ENCODE assay signal across 13 cellular contexts in the genomic region with DNA sequence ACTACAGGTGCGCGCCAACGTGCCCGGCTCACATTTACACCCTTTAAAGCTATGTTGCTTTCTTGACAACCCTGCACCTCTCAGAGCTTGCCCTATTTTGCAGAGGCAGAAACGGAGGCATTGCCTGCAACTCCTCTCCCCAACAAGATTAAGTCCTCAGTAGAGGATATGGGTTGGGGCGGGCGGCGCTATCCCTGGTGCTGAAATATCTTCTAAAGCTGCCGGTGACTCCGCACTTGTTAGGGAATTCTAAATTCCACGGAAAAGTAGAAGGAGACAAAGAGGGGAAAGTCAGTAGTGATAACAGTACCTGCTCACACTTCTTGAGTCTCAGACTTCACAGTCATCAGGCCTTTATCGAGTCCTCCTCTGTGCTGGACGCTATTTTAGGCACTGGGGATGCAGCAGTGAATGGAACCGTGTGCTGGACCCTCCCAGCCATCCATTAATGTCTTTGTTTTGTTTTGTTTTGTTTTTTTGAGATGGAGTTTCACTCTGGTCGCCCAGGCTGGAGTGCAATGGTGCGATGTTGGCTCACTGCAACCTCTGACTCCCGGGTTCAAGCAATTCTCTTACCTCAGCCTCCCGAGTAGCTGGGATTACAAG. TPM values are rescaled to one million over a fixed set of nuclear protein-coding genes. Genes with fewer than 3 reads are reported as not detected.
DNase-seq lines count a peak whose midpoint lies in the region; ATAC-seq, FAIRE-seq and TF ChIP-seq lines count a peak whose summit lies in the region.
"Had no signal": no experiment of that assay in that cellular context is flagged by ENCODE, and none has a peak within 500 bp of the region (broad histone marks: within the 10 kb centered on the region; RNA-seq: fewer than 3 reads in every experiment).

No MANE protein-coding gene starts in this region.

- H3K4me1 ChIP-seq in GM12878 (ENCODE audit: control insufficient read depth, insufficient read depth, low read length), result peaks cover 23% of the 10 kb centered on the region
- H3K4me1 ChIP-seq: psoas muscle, SJSA1 had no signal

- H3K4me3 ChIP-seq in MG63 (no peak overlapping the region), GM12878 (no peak overlapping the region)
- H3K4me3 ChIP-seq: psoas muscle, SJSA1 had no signal

- RAD21 ChIA-PET in GM12878 (lab: Charles Lee; ENCODE audit: unreplicated experiment), result no interaction called here

- ATAC-seq in GM12878, result no peak
- ATAC-seq in activated CD4-positive, CD25-positive, alpha-beta regulatory T cell treated with anti-CD3 and anti-CD28 coated beads, Interleukin-2, amount 50 U/mL, for 24 hours, result no peak
- ATAC-seq: psoas muscle; stimulated activated effector memory CD8-positive, alpha-beta T cell treated with anti-CD3 and anti-CD28 coated beads, Interleukin-12 subunit alpha, Interleukin-12 subunit beta, amount 100 ng/mL, for 72 hours had no signal

- in situ Hi-C loops in GM12878 (cut with MboI), result no loop called here

- H3K36me3 ChIP-seq in MG63 (no peaks in the 10 kb centered on the region), GM12878 (ENCODE audit: control insufficient read depth in 2 of 2, insufficient read depth in 2 of 2, low read length in 1 of 2) (no peaks in the 10 kb centered on the region)
- H3K36me3 ChIP-seq: SJSA1 had no signal

- FAIRE-seq in GM12878 (lab: Jason Lieb, UNC), result no peak

- no peak for TF ChIP-seq EP300 in GM12878 (IDR thresholded peaks at IDR 0.05; ENCODE audit: borderline replicate concordance in 1 of 2, control insufficient read depth in 1 of 2, low read depth in 2 of 2, low read length in 2 of 2)

- no peak overlapping the region for H3K4me2 ChIP-seq in GM12878 (ENCODE audit: control insufficient read depth, insufficient read depth)
- H3K4me2 ChIP-seq: KMS-11 had no signal

- WGBS in GM12878 (ENCODE audit: insufficient coverage, insufficient replicate concordance, low lambda C conversion rate, missing lambda C conversion rate), result 64% methylated on average over 18 of the region's 18 CpGs

- DNase-seq in EL, result peak; percentile 33
- DNase-seq in MG63, result peak; percentile 36
- no peak for DNase-seq in GM12878 (ENCODE audit: low read depth, low spot score)
- DNase-seq in lung microvascular endothelial cell (ENCODE audit: low read depth in 2 of 2), result peak; percentile 57 to 60
- DNase-seq in posterior vena cava (ENCODE audit: low spot score), result no peak
- DNase-seq in SHP77 (lab: John Stamatoyannopoulos, UW), result no peak
- no peak for DNase-seq in COR-L47 (lab: John Stamatoyannopoulos, UW)
- DNase-seq: activated naive CD4-positive, alpha-beta T cell treated with Interleukin-2 at 50 U/mL for 16 hours; psoas muscle had no signal

- no peaks in the 10 kb centered on the region for H4K20me1 ChIP-seq in GM12878 (ENCODE audit: control insufficient read depth, insufficient read depth)

- POLR2A ChIA-PET in GM12878 (lab: Charles Lee), result no interaction called here

- H3K27me3 ChIP-seq in MG63 (peaks cover 24% of the 10 kb centered on the region), GM12878 (replicated peaks in 1 of 2; ENCODE audit: control insufficient read depth in 2 of 2, insufficient read depth in 2 of 2, low read length in 1 of 2) (no peaks in the 10 kb centered on the region; a peak in 1 of 4 replicates)
- H3K27me3 ChIP-seq: SJSA1 had no signal

- no peak for TF ChIP-seq RAD21 in GM12878 (IDR thresholded peaks at IDR 0.05; ENCODE audit: insufficient read depth, low read depth, low read length)

- BruUV-seq in GM12878 (replicated peaks; lab: Mats Ljungman, UMichigan), result no TSS peak

- no peak for TF ChIP-seq CTCF in GM12878 (IDR thresholded peaks at IDR 0.05 in 2 of 3, conservative IDR thresholded peaks at IDR 0.05 in 1 of 3; ENCODE audit: control insufficient read depth in 2 of 3, extremely low read depth in 1 of 3, insufficient read depth in 1 of 3, low read depth in 3 of 3, low read length in 3 of 3)

- no peaks in the 10 kb centered on the region for H3K79me2 ChIP-seq in GM12878 (ENCODE audit: control insufficient read depth, insufficient read depth, low read length)

- CTCF ChIA-PET in GM12878 (lab: Yijun Ruan, JAX), result no interaction called here

- H3K27ac ChIP-seq in GM12878 (ENCODE audit: control insufficient read depth, insufficient read depth), result no peak overlapping the region
- H3K27ac ChIP-seq: KMS-11, psoas muscle, SJSA1 had no signal

- no peak overlapping the region for H2AFZ ChIP-seq in GM12878 (ENCODE audit: control insufficient read depth, low read depth, low read length)

- intact Hi-C loops in GM12878 (cut with micrococcal nuclease; ENCODE audit: unreplicated experiment) (loop anchor here (5.0 kb wide), 1 partner anchor 38 kb away; no protein-coding TSS in a partner anchor), posterior vena cava (cut with DNase I) (no loop called here)

- TF ChIP-seq POLR2A in GM12878 (IDR thresholded peaks at IDR 0.05; ENCODE audit: low read depth, low read length), result no peak

- no peak overlapping the region for H3K9ac ChIP-seq in GM12878 (ENCODE audit: control insufficient read depth, insufficient read depth, low read length)
- H3K9ac ChIP-seq: KMS-11 had no signal

- H3K9me3 ChIP-seq in MG63 (no peaks in the 10 kb centered on the region), GM12878 (replicated peaks; ENCODE audit: control insufficient read depth, insufficient read depth, low read length) (no peaks in the 10 kb centered on the region)
- H3K9me3 ChIP-seq: psoas muscle, SJSA1 had no signal

- SMC1A ChIA-PET in GM12878 (lab: Charles Lee; ENCODE audit: uncharacterized antibody, unreplicated experiment), result no interaction called here

RNA-seq across cellular contexts. Expression of gene SLC5A5, which starts 18.0 kb away (rescaled TPM):
- total RNA-seq in MG63 (2014; rRNA removed; shearing (Covaris generic); ENCODE audit: low replicate concordance), result not detected in 2 replicates
- not detected in 2 replicates for total RNA-seq in GM12878 (2013; cell fraction: nucleolus; rRNA removed)
- 0.06 TPM in 1 of 2 replicates, not detected in the other for total RNA-seq in GM12878 (2014; rRNA removed)
- total RNA-seq in GM12878 (2014; rRNA removed; fragmentation: Illumina TruSeq; extraction: Trizol), result 0.05 TPM in 1 of 2 replicates, not detected in the other
- 0.05 and 0.08 TPM in 2 replicates for total RNA-seq in GM12878 (2021)
- polyA plus RNA-seq in GM12878 (2011; ENCODE audit: low read depth), result not detected
- 0.04 TPM in 2 replicates for polyA plus RNA-seq in GM12878 (2011; rRNA removed)
- polyA plus RNA-seq in GM12878 (2011; cell fraction: cytosol; rRNA removed), result 0.03 TPM in 2 replicates
- polyA plus RNA-seq in GM12878 (2011; cell fraction: nucleus; rRNA removed), result 0.07 TPM in 1 of 2 replicates, not detected in the other
- 0.11 and 0.26 TPM in 2 replicates for polyA plus RNA-seq in GM12878 (2012)
- polyA plus RNA-seq in GM12878 (2014; fragmentation: Illumina TruSeq; extraction: Trizol), result 0.03 TPM in 1 of 2 replicates, not detected in the other
- polyA plus RNA-seq in GM12878 (2014; fragmentation: Nextera tagmentation; extraction: Ambion mirVana), result under 1 TPM; 0.02 to 0.05 TPM
- polyA plus RNA-seq in GM12878 (2014; rRNA removed), result 0.06 TPM in 1 of 2 replicates, not detected in the other
- under 1 TPM in 1 of 2 experiments, not detected in 1; 0.08 TPM for polyA plus RNA-seq in GM12878 (2016; fragmentation: Nextera tagmentation; extraction: Ambion mirVana)
- not detected in 2 replicates for polyA minus RNA-seq in GM12878 (2011; rRNA and poly(A)+ RNA removed)
- polyA minus RNA-seq in GM12878 (2011; cell fraction: cytosol; rRNA and poly(A)+ RNA removed), result not detected in 2 replicates
- polyA minus RNA-seq in GM12878 (2011; cell fraction: nucleus; rRNA and poly(A)+ RNA removed), result not detected in 2 replicates
- total RNA-seq in lung microvascular endothelial cell, result not detected in 2 replicates
- not detected for total RNA-seq in posterior vena cava
- total RNA-seq: psoas muscle, SJSA1 had no signal
- polyA plus RNA-seq: psoas muscle had no signal

RNA-seq across cellular contexts. Expression of gene RPL18A, which starts 30.0 kb away (rescaled TPM):
- total RNA-seq in MG63 (2014; rRNA removed; shearing (Covaris generic); ENCODE audit: low replicate concordance), result 766 and 1,556 TPM in 2 replicates
- total RNA-seq in GM12878 (2013; cell fraction: nucleolus; rRNA removed), result 321 and 350 TPM in 2 replicates
- total RNA-seq in GM12878 (2014; rRNA removed) (3,172 and 3,519 TPM in 2 replicates), GM12878 (2014; rRNA removed; fragmentation: Illumina TruSeq; extraction: Trizol) (1,696 and 1,955 TPM in 2 replicates), GM12878 (2021) (3,774 and 3,973 TPM in 2 replicates), lung microvascular endothelial cell (1,225 and 1,496 TPM in 2 replicates), posterior vena cava (1,000 to 10,000 TPM; 1,284 to 1,308 TPM)
- 986 TPM for polyA plus RNA-seq in GM12878 (2011; ENCODE audit: low read depth)
- polyA plus RNA-seq in GM12878 (2011; rRNA removed) (583 and 1,181 TPM in 2 replicates), GM12878 (2014; fragmentation: Illumina TruSeq; extraction: Trizol) (545 and 2,062 TPM in 2 replicates), GM12878 (2014; fragmentation: Nextera tagmentation; extraction: Ambion mirVana) (1,000 to 10,000 TPM; 1,658 to 1,675 TPM), GM12878 (2014; rRNA removed) (3,622 and 3,810 TPM in 2 replicates), GM12878 (2016; fragmentation: Nextera tagmentation; extraction: Ambion mirVana) (1,000 to 10,000 TPM; 2,538 to 2,591 TPM)
- 2,249 and 3,260 TPM in 2 replicates for polyA plus RNA-seq in GM12878 (2011; cell fraction: cytosol; rRNA removed)
- 987 and 1,239 TPM in 2 replicates for polyA plus RNA-seq in GM12878 (2011; cell fraction: nucleus; rRNA removed)
- polyA plus RNA-seq in GM12878 (2012), result 5,692 and 5,778 TPM in 2 replicates
- 415 and 870 TPM in 2 replicates for polyA minus RNA-seq in GM12878 (2011; rRNA and poly(A)+ RNA removed)
- polyA minus RNA-seq in GM12878 (2011; cell fraction: cytosol; rRNA and poly(A)+ RNA removed), result 769 and 811 TPM in 2 replicates
- polyA minus RNA-seq in GM12878 (2011; cell fraction: nucleus; rRNA and poly(A)+ RNA removed), result 194 and 322 TPM in 2 replicates

RNA-seq across cellular contexts. Expression of gene JAK3, which starts 41.9 kb away (rescaled TPM):
- not detected in 2 replicates for total RNA-seq in MG63 (2014; rRNA removed; shearing (Covaris generic); ENCODE audit: low replicate concordance)
- total RNA-seq in GM12878 (2013; cell fraction: nucleolus; rRNA removed), result 132 and 148 TPM in 2 replicates
- 30.7 and 31.8 TPM in 2 replicates for total RNA-seq in GM12878 (2014; rRNA removed)
- 11.5 and 11.6 TPM in 2 replicates for total RNA-seq in GM12878 (2014; rRNA removed; fragmentation: Illumina TruSeq; extraction: Trizol)
- 64.2 and 67.9 TPM in 2 replicates for total RNA-seq in GM12878 (2021)
- 10.1 TPM for polyA plus RNA-seq in GM12878 (2011; ENCODE audit: low read depth)
- polyA plus RNA-seq in GM12878 (2011; rRNA removed), result 13.1 and 26.9 TPM in 2 replicates
- polyA plus RNA-seq in GM12878 (2011; cell fraction: cytosol; rRNA removed), result 32.3 and 35.9 TPM in 2 replicates
- 125 and 126 TPM in 2 replicates for polyA plus RNA-seq in GM12878 (2011; cell fraction: nucleus; rRNA removed)
- 21.1 and 21.9 TPM in 2 replicates for polyA plus RNA-seq in GM12878 (2012)
- 9.8 and 13.9 TPM in 2 replicates for polyA plus RNA-seq in GM12878 (2014; fragmentation: Illumina TruSeq; extraction: Trizol)
- 10 to 100 TPM in 1 of 2 experiments, 1 to 10 TPM in 1; 7.8 to 37.2 TPM for polyA plus RNA-seq in GM12878 (2014; fragmentation: Nextera tagmentation; extraction: Ambion mirVana)
- 36.8 and 39.1 TPM in 2 replicates for polyA plus RNA-seq in GM12878 (2014; rRNA removed)
- 10 to 100 TPM; 34.8 to 35.8 TPM for polyA plus RNA-seq in GM12878 (2016; fragmentation: Nextera tagmentation; extraction: Ambion mirVana)
- 22.9 and 33.8 TPM in 2 replicates for polyA minus RNA-seq in GM12878 (2011; rRNA and poly(A)+ RNA removed)
- 27.3 and 29.0 TPM in 2 replicates for polyA minus RNA-seq in GM12878 (2011; cell fraction: cytosol; rRNA and poly(A)+ RNA removed)
- 35.3 and 49.3 TPM in 2 replicates for polyA minus RNA-seq in GM12878 (2011; cell fraction: nucleus; rRNA and poly(A)+ RNA removed)
- 0.79 and 2.0 TPM in 2 replicates for total RNA-seq in lung microvascular endothelial cell
- total RNA-seq in posterior vena cava, result 1 to 10 TPM; 6.6 to 8.8 TPM

RNA-seq across cellular contexts. Expression of gene CCDC124, which starts 43.1 kb away (rescaled TPM):
- total RNA-seq in MG63 (2014; rRNA removed; shearing (Covaris generic); ENCODE audit: low replicate concordance), result 228 and 241 TPM in 2 replicates
- 11.2 and 12.8 TPM in 2 replicates for total RNA-seq in GM12878 (2013; cell fraction: nucleolus; rRNA removed)
- total RNA-seq in GM12878 (2014; rRNA removed) (50.9 and 70.5 TPM in 2 replicates), GM12878 (2014; rRNA removed; fragmentation: Illumina TruSeq; extraction: Trizol) (13.3 and 14.4 TPM in 2 replicates), GM12878 (2021) (108 and 116 TPM in 2 replicates), lung microvascular endothelial cell (29.0 and 33.1 TPM in 2 replicates), posterior vena cava (10 to 100 TPM; 48.5 to 73.0 TPM)
- polyA plus RNA-seq in GM12878 (2011; ENCODE audit: low read depth), result 12.3 TPM
- polyA plus RNA-seq in GM12878 (2011; rRNA removed) (11.9 and 33.1 TPM in 2 replicates), GM12878 (2014; fragmentation: Illumina TruSeq; extraction: Trizol) (2.0 and 17.7 TPM in 2 replicates), GM12878 (2014; fragmentation: Nextera tagmentation; extraction: Ambion mirVana) (10 to 100 TPM in 1 of 2 experiments, 1 to 10 TPM in 1; 3.7 to 16.1 TPM), GM12878 (2014; rRNA removed) (137 and 153 TPM in 2 replicates), GM12878 (2016; fragmentation: Nextera tagmentation; extraction: Ambion mirVana) (100 to 1,000 TPM; 166 to 184 TPM)
- 54.0 and 87.9 TPM in 2 replicates for polyA plus RNA-seq in GM12878 (2011; cell fraction: cytosol; rRNA removed)
- 33.7 and 51.4 TPM in 2 replicates for polyA plus RNA-seq in GM12878 (2011; cell fraction: nucleus; rRNA removed)
- 45.0 and 63.4 TPM in 2 replicates for polyA plus RNA-seq in GM12878 (2012)
- 3.7 and 9.3 TPM in 2 replicates for polyA minus RNA-seq in GM12878 (2011; rRNA and poly(A)+ RNA removed)
- 11.5 and 14.8 TPM in 2 replicates for polyA minus RNA-seq in GM12878 (2011; cell fraction: cytosol; rRNA and poly(A)+ RNA removed)
- 5.1 and 14.2 TPM in 2 replicates for polyA minus RNA-seq in GM12878 (2011; cell fraction: nucleus; rRNA and poly(A)+ RNA removed)

Comparison
In these comparisons a context has a peak if more than half of its experiments do, and no peak if none do; other contexts are left out.
1. DNase-seq: peak in EL (single experiment), MG63 (single experiment) and lung microvascular endothelial cell (2 of 2); none in GM12878 (single experiment), posterior vena cava (single experiment), SHP77 (0 of 2) and COR-L47 (single experiment).